1 cellular context compared by ENCODE assay signal in the genomic region with DNA sequence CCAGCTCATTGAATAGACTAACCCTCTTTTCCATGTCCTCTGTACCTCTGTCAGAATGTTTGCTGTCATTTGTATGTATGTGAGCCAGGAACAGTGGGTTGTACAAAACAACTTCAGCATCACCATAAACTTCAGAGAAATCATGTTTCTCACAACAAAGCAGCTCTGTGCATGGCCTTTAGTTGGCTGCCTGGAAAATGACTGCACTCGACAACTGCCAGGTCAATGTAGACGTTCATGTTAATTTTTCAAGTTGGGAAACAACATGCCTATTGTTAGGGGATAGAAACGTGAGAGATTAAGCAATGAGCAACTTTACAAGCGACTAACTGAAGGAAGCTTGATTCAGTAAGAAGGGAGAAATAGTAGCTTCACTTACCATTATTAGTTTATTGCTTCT.
TF ChIP-seq lines count a peak whose summit lies in the region.

No MANE protein-coding gene starts in this region.

TF ChIP-seq in WTC11, 78 proteins besides CTCF, POLR2A, EP300 and RAD21 (continued from another document):
- TF ChIP-seq, protein P1, sequence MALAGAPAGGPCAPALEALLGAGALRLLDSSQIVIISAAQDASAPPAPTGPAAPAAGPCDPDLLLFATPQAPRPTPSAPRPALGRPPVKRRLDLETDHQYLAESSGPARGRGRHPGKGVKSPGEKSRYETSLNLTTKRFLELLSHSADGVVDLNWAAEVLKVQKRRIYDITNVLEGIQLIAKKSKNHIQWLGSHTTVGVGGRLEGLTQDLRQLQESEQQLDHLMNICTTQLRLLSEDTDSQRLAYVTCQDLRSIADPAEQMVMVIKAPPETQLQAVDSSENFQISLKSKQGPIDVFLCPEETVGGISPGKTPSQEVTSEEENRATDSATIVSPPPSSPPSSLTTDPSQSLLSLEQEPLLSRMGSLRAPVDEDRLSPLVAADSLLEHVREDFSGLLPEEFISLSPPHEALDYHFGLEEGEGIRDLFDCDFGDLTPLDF (CRISPR knock-in tag; IDR thresholded peaks at IDR 0.05) = no peak
- no peak for TF ChIP-seq RELA (CRISPR knock-in tag; IDR thresholded peaks at IDR 0.05; ENCODE audit: borderline replicate concordance)
- TF ChIP-seq, protein P2, sequence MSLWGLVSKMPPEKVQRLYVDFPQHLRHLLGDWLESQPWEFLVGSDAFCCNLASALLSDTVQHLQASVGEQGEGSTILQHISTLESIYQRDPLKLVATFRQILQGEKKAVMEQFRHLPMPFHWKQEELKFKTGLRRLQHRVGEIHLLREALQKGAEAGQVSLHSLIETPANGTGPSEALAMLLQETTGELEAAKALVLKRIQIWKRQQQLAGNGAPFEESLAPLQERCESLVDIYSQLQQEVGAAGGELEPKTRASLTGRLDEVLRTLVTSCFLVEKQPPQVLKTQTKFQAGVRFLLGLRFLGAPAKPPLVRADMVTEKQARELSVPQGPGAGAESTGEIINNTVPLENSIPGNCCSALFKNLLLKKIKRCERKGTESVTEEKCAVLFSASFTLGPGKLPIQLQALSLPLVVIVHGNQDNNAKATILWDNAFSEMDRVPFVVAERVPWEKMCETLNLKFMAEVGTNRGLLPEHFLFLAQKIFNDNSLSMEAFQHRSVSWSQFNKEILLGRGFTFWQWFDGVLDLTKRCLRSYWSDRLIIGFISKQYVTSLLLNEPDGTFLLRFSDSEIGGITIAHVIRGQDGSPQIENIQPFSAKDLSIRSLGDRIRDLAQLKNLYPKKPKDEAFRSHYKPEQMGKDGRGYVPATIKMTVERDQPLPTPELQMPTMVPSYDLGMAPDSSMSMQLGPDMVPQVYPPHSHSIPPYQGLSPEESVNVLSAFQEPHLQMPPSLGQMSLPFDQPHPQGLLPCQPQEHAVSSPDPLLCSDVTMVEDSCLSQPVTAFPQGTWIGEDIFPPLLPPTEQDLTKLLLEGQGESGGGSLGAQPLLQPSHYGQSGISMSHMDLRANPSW (CRISPR knock-in tag; conservative IDR thresholded peaks at IDR 0.05; ENCODE audit: low read depth) = no peak
TF ChIP-seq in WTC11: peak in this region for 0.
